8 cellular contexts compared by ENCODE assay signal in the genomic region with DNA sequence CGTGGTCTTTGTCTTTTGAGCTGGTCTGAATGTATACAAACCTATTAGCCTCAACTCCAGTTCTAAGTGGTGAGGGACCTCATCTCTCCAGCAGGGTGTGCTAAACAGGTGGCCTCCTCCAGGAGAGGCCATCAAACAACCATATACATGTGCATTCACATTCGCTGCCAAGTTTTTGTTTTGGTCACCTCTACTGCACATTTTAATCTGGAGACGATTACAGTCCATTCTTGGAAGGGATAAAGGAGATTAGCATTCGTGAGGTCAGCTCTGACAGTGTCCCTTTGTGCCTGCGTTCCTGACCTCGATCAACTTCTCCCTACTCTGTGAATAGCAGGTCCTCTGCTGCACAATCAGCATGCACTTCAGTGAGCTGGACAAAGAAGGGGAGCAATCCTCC.
DNase-seq lines count a peak whose midpoint lies in the region; ATAC-seq and TF ChIP-seq lines count a peak whose summit lies in the region.

No MANE protein-coding gene starts in this region.

- in situ Hi-C loops in GM13976 (cut with MboI; ENCODE audit: low sequenced_read_pairs, unreplicated experiment): no loop called here

- peaks cover 0 to 4% of the 10 kb centered on the region in 2 donors for H3K9me3 Mint-ChIP-seq in activated naive CD4-positive, alpha-beta T cell treated with anti-CD3 and anti-CD28 coated beads, Interleukin-2, amount 50 U/mL, for 72 hours

- H3K27ac ChIP-seq in hepatocyte: no peak overlapping the region
- no peak overlapping the region for H3K27ac ChIP-seq in ovary

- peak; percentile 58 for ATAC-seq in HG02884 (IDR thresholded peaks at IDR 0.05; ENCODE audit: unreplicated experiment)
- no peak for ATAC-seq in activated naive CD4-positive, alpha-beta T cell treated with anti-CD3 and anti-CD28 coated beads, Interleukin-2, amount 50 U/mL, for 72 hours

- intact Hi-C loops in ovary (cut with DNase I): loop anchor here in 1 of 4 donors (10.0 kb wide), 1 partner anchor 58 kb away; no protein-coding TSS in a partner anchor

- H3K4me3 ChIP-seq in hepatocyte (no peak overlapping the region), ovary (no peak overlapping the region)

- H3K4me1 ChIP-seq in hepatocyte (ENCODE audit: insufficient read depth) (no peaks in the 10 kb centered on the region), ovary (ENCODE audit: insufficient read depth) (peaks cover 2% of the 10 kb centered on the region)

- H3K79me2 ChIP-seq in hepatocyte: no peaks in the 10 kb centered on the region

- no peak overlapping the region for H2AFZ ChIP-seq in hepatocyte

- no peak for TF ChIP-seq EP300 in ovary (IDR thresholded peaks at IDR 0.05)

- TF ChIP-seq POLR2A in ovary (IDR thresholded peaks at IDR 0.05): no peak

- peak; percentile 32 for DNase-seq in GM13976 (ENCODE audit: low spot score)
- peak; percentile 2 for DNase-seq in SKM-1 (lab: John Stamatoyannopoulos, UW; ENCODE audit: unreplicated experiment)
- DNase-seq in hepatocyte (ENCODE audit: low spot score): peak; percentile 37
- no peak for DNase-seq in ovary
- DNase-seq in epidermal melanocyte (ENCODE audit: insufficient read length, low spot score): no peak
- DNase-seq in DMS79 (lab: John Stamatoyannopoulos, UW): no peak
- no peak for DNase-seq in activated naive CD4-positive, alpha-beta T cell treated with anti-CD3 and anti-CD28 coated beads, Interleukin-2, amount 50 U/mL, for 72 hours (ENCODE audit: low spot score in 2 of 2)

- H4K20me1 ChIP-seq in hepatocyte (ENCODE audit: insufficient read depth, poor library complexity, severe bottlenecking): no peaks in the 10 kb centered on the region

- H3K27ac Mint-ChIP-seq in activated naive CD4-positive, alpha-beta T cell treated with anti-CD3 and anti-CD28 coated beads, Interleukin-2, amount 50 U/mL, for 72 hours: no peak overlapping the region

- H3K9me3 ChIP-seq in hepatocyte (ENCODE audit: low read depth) (no peaks in the 10 kb centered on the region), ovary (no peaks in the 10 kb centered on the region)

- H3K36me3 ChIP-seq in hepatocyte (replicated peaks; ENCODE audit: insufficient read depth, low read depth): no peaks in the 10 kb centered on the region
- no peaks in the 10 kb centered on the region for H3K36me3 ChIP-seq in ovary

- H3K36me3 Mint-ChIP-seq in activated naive CD4-positive, alpha-beta T cell treated with anti-CD3 and anti-CD28 coated beads, Interleukin-2, amount 50 U/mL, for 72 hours: no peaks in the 10 kb centered on the region

- 78% methylated on average over 6 of the region's 6 CpGs for WGBS in hepatocyte (ENCODE audit: low lambda C conversion rate, missing lambda C conversion rate)
- 69 to 76% (median 75%) methylated on average over 6 of the region's 6 CpGs for WGBS in ovary, 3 donors

- peak; percentile 19 for TF ChIP-seq CTCF in GM13976 (IDR thresholded peaks at IDR 0.05; ENCODE audit: borderline replicate concordance, control extremely low read depth, extremely low read depth, insufficient read depth, missing control alignments)
- peak; percentile 28 for TF ChIP-seq CTCF in hepatocyte (IDR thresholded peaks at IDR 0.05; ENCODE audit: poor library complexity)
- no peak for TF ChIP-seq CTCF in ovary (IDR thresholded peaks at IDR 0.05)

- no peak overlapping the region for H3K4me2 ChIP-seq in hepatocyte

- no peaks in the 10 kb centered on the region for H3K27me3 ChIP-seq in hepatocyte
- no peaks in the 10 kb centered on the region for H3K27me3 ChIP-seq in ovary

- H3K9me2 ChIP-seq in hepatocyte (replicated peaks; ENCODE audit: insufficient read depth): no peaks in the 10 kb centered on the region

Comparison
In these comparisons a context has a peak if more than half of its experiments do, and no peak if none do; other contexts are left out.
1. DNase-seq: peak in GM13976 (single experiment), SKM-1 (single experiment) and hepatocyte (single experiment); none in ovary (0 of 5), epidermal melanocyte (single experiment), DMS79 (single experiment) and activated naive CD4-positive, alpha-beta T cell treated with anti-CD3 and anti-CD28 coated beads, Interleukin-2, amount 50 U/mL, for 72 hours (0 of 2).
2. CTCF ChIP-seq: peak in GM13976 (single experiment) and hepatocyte (single experiment); none in ovary (0 of 3).